In genomic region chr11:76284161-76284560, GRCh38 we compare ENCODE assay signal across 25 cellular contexts.
"Had no signal": no experiment of that assay in that cellular context is flagged by ENCODE, and none has a peak within 500 bp of the region (broad histone marks: within the 10 kb centered on the region; RNA-seq: fewer than 3 reads in every experiment).

No MANE protein-coding gene starts in this region.

- H3K27ac ChIP-seq: brain microvascular endothelial cell, cardiac muscle cell, SJSA1 had no signal

- H3K4me3 Mint-ChIP-seq: activated CD4-positive, alpha-beta memory T cell treated with anti-CD3 and anti-CD28 coated beads, Interleukin-2, amount 10 ng/mL, durations not matched to agents 7 days and 5 days; activated naive CD4-positive, alpha-beta T cell treated with anti-CD3 and anti-CD28 coated beads, Interleukin-2, amount 10 ng/mL, durations not matched to agents 7 days and 5 days; activated naive CD8-positive, alpha-beta T cell treated with anti-CD3 and anti-CD28 coated beads for 36 hours; activated T-cell treated with anti-CD3 and anti-CD28 coated beads, Interleukin-2, amount 50 U/mL, for 72 hours; T-helper 17 cell had no signal

- H3K9me3 Mint-ChIP-seq: activated CD4-positive, alpha-beta memory T cell treated with anti-CD3 and anti-CD28 coated beads, Interleukin-2, amount 10 ng/mL, durations not matched to agents 7 days and 5 days; activated naive CD4-positive, alpha-beta T cell treated with anti-CD3 and anti-CD28 coated beads, Interleukin-2, amount 10 ng/mL, durations not matched to agents 7 days and 5 days; activated naive CD8-positive, alpha-beta T cell treated with anti-CD3 and anti-CD28 coated beads for 36 hours; activated T-cell treated with anti-CD3 and anti-CD28 coated beads, Interleukin-2, amount 50 U/mL, for 72 hours; activated T-helper 2 cell treated with anti-CD3 and anti-CD28 coated beads, Interferon-gamma antibody, Interleukin-2, Interleukin-4, amounts not matched to agents 10 μg/mL and 5 μg/mL and 100 μg/mL, durations not matched to agents 14 hours and 24 hours and 36 hours had no signal

- DNase-seq: activated CD4-positive, alpha-beta memory T cell treated with anti-CD3 and anti-CD28 coated beads, Interleukin-2, amount 10 ng/mL, durations not matched to agents 7 days and 5 days; activated CD4-positive, alpha-beta T cell treated with anti-CD3 and anti-CD28 coated beads, Interleukin-2, amount 50 U/mL, for 1 hour; activated CD4-positive, CD25-positive, alpha-beta regulatory T cell; activated CD8-positive, alpha-beta memory T cell treated with anti-CD3 and anti-CD28 coated beads, Interleukin-2, amount 50 U/mL, for 4 hours; activated gamma-delta T cell treated with Interleukin-2 at 50 U/mL for 16 hours; activated naive CD4-positive, alpha-beta T cell treated with anti-CD3 and anti-CD28 coated beads, Interleukin-2, amount 10 ng/mL, durations not matched to agents 7 days and 5 days; activated naive CD8-positive, alpha-beta T cell treated with anti-CD3 and anti-CD28 coated beads for 36 hours; activated T-cell treated with anti-CD3 and anti-CD28 coated beads, Interleukin-2, amount 50 U/mL, for 72 hours; brain microvascular endothelial cell; Kasumi-1; NCI-H1105 treated with DMSO at 0.1 percent for 48 hours; NCI-H1930; NCI-H2171; NCI-H2227 treated with DMSO at 0.1 percent for 48 hours; NCI-H526; NCI-H82; SHP77; SW 1271; T-helper 17 cell; T-helper 9 cell had no signal

- H3K27me3 ChIP-seq: cardiac muscle cell, SJSA1 had no signal

- H3K27me3 Mint-ChIP-seq: activated naive CD8-positive, alpha-beta T cell treated with anti-CD3 and anti-CD28 coated beads for 36 hours; T-helper 17 cell had no signal

- H3K9me3 ChIP-seq: SJSA1 had no signal

- H3K4me3 ChIP-seq: cardiac muscle cell, K562, SJSA1 had no signal

- H3K36me3 Mint-ChIP-seq: activated naive CD4-positive, alpha-beta T cell treated with anti-CD3 and anti-CD28 coated beads, Interleukin-2, amount 10 ng/mL, durations not matched to agents 7 days and 5 days; activated naive CD8-positive, alpha-beta T cell treated with anti-CD3 and anti-CD28 coated beads for 36 hours had no signal

- H3K4me1 ChIP-seq: SJSA1 had no signal

- H3K36me3 ChIP-seq: brain microvascular endothelial cell, cardiac muscle cell, SJSA1 had no signal

- ATAC-seq: activated T-cell treated with anti-CD3 and anti-CD28 coated beads, Interleukin-2, amount 50 U/mL, for 72 hours; K562; SK-N-SH treated with all-trans-retinoic acid at 6 μM for 48 hours; T-helper 17 cell had no signal

- H3K27ac Mint-ChIP-seq: activated CD4-positive, alpha-beta memory T cell treated with anti-CD3 and anti-CD28 coated beads, Interleukin-2, amount 10 ng/mL, durations not matched to agents 7 days and 5 days; activated naive CD4-positive, alpha-beta T cell treated with anti-CD3 and anti-CD28 coated beads, Interleukin-2, amount 10 ng/mL, durations not matched to agents 7 days and 5 days; activated naive CD8-positive, alpha-beta T cell treated with anti-CD3 and anti-CD28 coated beads for 36 hours; activated T-cell treated with anti-CD3 and anti-CD28 coated beads, Interleukin-2, amount 50 U/mL, for 72 hours; activated T-helper 2 cell treated with anti-CD3 and anti-CD28 coated beads, Interferon-gamma antibody, Interleukin-2, Interleukin-4, amounts not matched to agents 10 μg/mL and 5 μg/mL and 100 μg/mL, durations not matched to agents 14 hours and 24 hours and 36 hours had no signal
